24 cellular contexts compared by ENCODE assay signal in the genomic region with DNA sequence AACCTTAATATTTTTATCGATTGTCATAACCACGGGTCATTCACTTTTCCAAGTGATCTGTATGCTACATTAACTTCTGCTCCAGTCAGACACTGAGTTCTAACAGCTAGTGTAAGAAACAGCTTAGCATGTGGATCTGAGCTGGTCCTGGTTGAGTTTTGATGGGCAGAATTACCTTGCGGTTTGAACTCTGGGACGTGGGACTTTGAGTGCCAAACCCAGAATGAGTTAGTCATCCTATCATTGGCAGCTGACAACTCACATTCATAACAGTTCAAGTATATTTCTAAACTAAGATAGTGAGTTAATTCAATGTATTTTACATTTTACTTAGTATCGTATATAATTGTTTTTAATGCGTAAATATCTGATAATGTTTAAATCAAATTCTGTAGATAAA. TPM values are rescaled to one million over a fixed set of nuclear protein-coding genes. Genes with fewer than 3 reads are reported as not detected.
DNase-seq lines count a peak whose midpoint lies in the region; ATAC-seq and TF ChIP-seq lines count a peak whose summit lies in the region.
"Had no signal": no experiment of that assay in that cellular context is flagged by ENCODE, and none has a peak within 500 bp of the region (broad histone marks: within the 10 kb centered on the region; RNA-seq: fewer than 3 reads in every experiment).

No MANE protein-coding gene starts in this region.

- H3K27me3 ChIP-seq in breast epithelium: no peaks in the 10 kb centered on the region
- H3K27me3 ChIP-seq: BLaER1 treated with 17β-estradiol and CSF1 and Interleukin-3, amounts not matched to agents 10 nM and 100 nM; vagina had no signal

- no peaks in the 10 kb centered on the region for H3K4me1 ChIP-seq in breast epithelium
- H3K4me1 ChIP-seq: vagina had no signal

- H3K9me3 ChIP-seq in breast epithelium: no peaks in the 10 kb centered on the region
- H3K9me3 ChIP-seq: Caco-2, vagina had no signal

- DNase-seq in MCF 10A (ENCODE audit: unreplicated experiment) (peak; percentile 11), breast epithelium (ENCODE audit: low spot score in 2 of 2) (no peak), HT1080 (ENCODE audit: low read depth) (peak; percentile 66), astrocyte of the hippocampus (ENCODE audit: low read depth, low spot score) (peak; percentile 20), SHP77 (lab: John Stamatoyannopoulos, UW) (no peak), NCI-H82 treated with DMSO at 0.1 percent for 48 hours (lab: John Stamatoyannopoulos, UW; ENCODE audit: unreplicated experiment) (no peak)
- no peak for DNase-seq in stimulated activated naive B cell treated with anti-CD40 and anti-IgM and Interleukin-4, amounts not matched to agents 10 μg/mL and 1 μg/mL and 100 μg/mL, for 72 hours
- DNase-seq in central memory CD4-positive, alpha-beta T cell: no peak
- DNase-seq: activated CD8-positive, alpha-beta memory T cell treated with anti-CD3 and anti-CD28 coated beads, Interleukin-2, amount 50 U/mL, for 4 hours; activated naive CD8-positive, alpha-beta T cell treated with anti-CD3 and anti-CD28 coated beads, Interleukin-2, amount 10 ng/mL, durations not matched to agents 7 days and 5 days; Caco-2; DMS79 treated with DMSO at 0.1 percent for 48 hours; head of caudate nucleus; HFFc6; NCI-H146; NCI-H524; WERI-Rb-1 had no signal

- ATAC-seq in stimulated activated naive B cell treated with anti-CD40 and anti-IgM and Interleukin-4, amounts not matched to agents 10 μg/mL and 1 μg/mL and 100 μg/mL, for 72 hours (replicated peaks): peak in 1 of 2 donors; percentile 13

- POLR2A ChIA-PET in MCF 10A (lab: Yijun Ruan, JAX): interaction anchor here (0.7 kb wide), 1 partner anchor 10 kb away, joined by 4 read pairs; no protein-coding TSS in a partner anchor

- H3K9me3 Mint-ChIP-seq in MCF 10A (ENCODE audit: unreplicated experiment): no peaks in the 10 kb centered on the region
- H3K9me3 Mint-ChIP-seq in stimulated activated naive B cell treated with anti-CD40 and anti-IgM and Interleukin-4, amounts not matched to agents 10 μg/mL and 1 μg/mL and 100 μg/mL, for 72 hours: peaks cover 0 to 5% of the 10 kb centered on the region in 2 donors
- H3K9me3 Mint-ChIP-seq: HFFc6 had no signal

- no peak overlapping the region for H3K27ac ChIP-seq in breast epithelium
- H3K27ac ChIP-seq: BLaER1 treated with 17β-estradiol and CSF1 and Interleukin-3, amounts not matched to agents 10 nM and 100 nM; epithelial cell of prostate; RWPE1; vagina; WERI-Rb-1 had no signal

- no TSS peak for BruUV-seq in MCF 10A (replicated peaks; lab: Mats Ljungman, UMichigan)

- intact Hi-C loops in MCF 10A (cut with micrococcal nuclease) (no loop called here), breast epithelium (cut with DNase I; ENCODE audit: low total_unique reads) (no loop called here)

- CTCF ChIA-PET in MCF 10A (lab: Yijun Ruan, JAX): no interaction called here

- peaks cover 45% of the 10 kb centered on the region for H3K27me3 Mint-ChIP-seq in MCF 10A (ENCODE audit: insufficient read depth, unreplicated experiment)
- H3K27me3 Mint-ChIP-seq in stimulated activated naive B cell treated with anti-CD40 and anti-IgM and Interleukin-4, amounts not matched to agents 10 μg/mL and 1 μg/mL and 100 μg/mL, for 72 hours: peaks cover 4 to 6% of the 10 kb centered on the region in 2 donors

- no peaks in the 10 kb centered on the region for H3K36me3 Mint-ChIP-seq in MCF 10A (ENCODE audit: insufficient read depth, unreplicated experiment)
- H3K36me3 Mint-ChIP-seq in stimulated activated naive B cell treated with anti-CD40 and anti-IgM and Interleukin-4, amounts not matched to agents 10 μg/mL and 1 μg/mL and 100 μg/mL, for 72 hours: peaks cover 0 to 1% of the 10 kb centered on the region in 2 donors

- H3K27ac Mint-ChIP-seq in MCF 10A (ENCODE audit: low read depth, unreplicated experiment): no peak overlapping the region
- H3K27ac Mint-ChIP-seq in stimulated activated naive B cell treated with anti-CD40 and anti-IgM and Interleukin-4, amounts not matched to agents 10 μg/mL and 1 μg/mL and 100 μg/mL, for 72 hours: peak overlapping the region; percentile 32
- H3K27ac Mint-ChIP-seq: HFFc6 had no signal

- no peaks in the 10 kb centered on the region for H3K36me3 ChIP-seq in breast epithelium
- H3K36me3 ChIP-seq: BLaER1 treated with 17β-estradiol and CSF1 and Interleukin-3, amounts not matched to agents 10 nM and 100 nM; vagina; WERI-Rb-1 had no signal

- no peak overlapping the region for H3K4me3 ChIP-seq in breast epithelium
- H3K4me3 ChIP-seq: BLaER1 treated with 17β-estradiol and CSF1 and Interleukin-3, amounts not matched to agents 10 nM and 100 nM; smooth muscle cell; vagina had no signal

- H3K4me3 Mint-ChIP-seq in MCF 10A (ENCODE audit: unreplicated experiment): no peak overlapping the region
- H3K4me3 Mint-ChIP-seq in stimulated activated naive B cell treated with anti-CD40 and anti-IgM and Interleukin-4, amounts not matched to agents 10 μg/mL and 1 μg/mL and 100 μg/mL, for 72 hours: no peak overlapping the region
- H3K4me3 Mint-ChIP-seq: HFFc6 had no signal

- TF ChIP-seq CTCF in MCF 10A (IDR thresholded peaks at IDR 0.05; ENCODE audit: unreplicated experiment) (no peak), breast epithelium (IDR thresholded peaks at IDR 0.05) (no peak)

- no peak for TF ChIP-seq POLR2A in breast epithelium (IDR thresholded peaks at IDR 0.05)

- no peaks in the 10 kb centered on the region for H3K4me1 Mint-ChIP-seq in MCF 10A (ENCODE audit: insufficient read depth, unreplicated experiment)
- peaks cover 21 to 32% of the 10 kb centered on the region in 2 donors for H3K4me1 Mint-ChIP-seq in stimulated activated naive B cell treated with anti-CD40 and anti-IgM and Interleukin-4, amounts not matched to agents 10 μg/mL and 1 μg/mL and 100 μg/mL, for 72 hours

RNA-seq across cellular contexts. Expression of gene C7orf33, which starts 43.2 kb away (rescaled TPM):
- total RNA-seq in MCF 10A (2022) (not detected in 2 replicates), breast epithelium (not detected)
- not detected in 2 replicates for total RNA-seq in HT1080 (2014; rRNA removed; shearing (Covaris generic))
- not detected in 2 replicates for polyA plus RNA-seq in HT1080 (2015; cell fraction: cytosol; rRNA removed)
- not detected in 2 replicates for polyA plus RNA-seq in HT1080 (2015; cell fraction: nucleus; rRNA removed)
- total RNA-seq: activated naive CD8-positive, alpha-beta T cell treated with anti-CD3 and anti-CD28 coated beads, Interleukin-2, amount 10 ng/mL, durations not matched to agents 7 days and 5 days; HFFc6; lung microvascular endothelial cell; smooth muscle cell; temporal lobe; vagina had no signal
- polyA plus RNA-seq: smooth muscle cell had no signal

Comparison
In these comparisons a context has a peak if more than half of its experiments do, and no peak if none do; other contexts are left out.
1. DNase-seq: peak in MCF 10A (single experiment), HT1080 (single experiment) and astrocyte of the hippocampus (single experiment); none in breast epithelium (0 of 2), stimulated activated naive B cell treated with anti-CD40 and anti-IgM and Interleukin-4, amounts not matched to agents 10 μg/mL and 1 μg/mL and 100 μg/mL, for 72 hours (single experiment), SHP77 (0 of 2), central memory CD4-positive, alpha-beta T cell (single experiment) and NCI-H82 treated with DMSO at 0.1 percent for 48 hours (single experiment).